Comparison of ENCODE assay signal across 20 cellular contexts in genomic region chr2:80311304-80311703, GRCh38. TPM values are rescaled to one million over a fixed set of nuclear protein-coding genes. Genes with fewer than 3 reads are reported as not detected.
DNase-seq lines count a peak whose midpoint lies in the region; ATAC-seq, FAIRE-seq and TF ChIP-seq lines count a peak whose summit lies in the region.
"Had no signal": no experiment of that assay in that cellular context is flagged by ENCODE, and none has a peak within 500 bp of the region (broad histone marks: within the 10 kb centered on the region; RNA-seq: fewer than 3 reads in every experiment).

No MANE protein-coding gene starts in this region.

- peak; percentile 72 for DNase-seq in kidney tubule cell (ENCODE audit: low spot score)
- DNase-seq in mesenchymal stem cell = peak; percentile 20
- DNase-seq in renal cortical epithelial cell (ENCODE audit: low read depth) = peak; percentile 31
- no peak for DNase-seq in globus pallidus (ENCODE audit: low spot score)
- DNase-seq in HepG2 (ENCODE audit: low spot score) = no peak
- no peak for DNase-seq in BE2C
- no peak for DNase-seq in sigmoid colon
- DNase-seq: Caco-2; CD8-positive, alpha-beta T cell; DMS53; GF-D8; GM23248; IMR-90 had no signal

- H3K14ac ChIP-seq in mesenchymal stem cell (ENCODE audit: low read length in 2 of 2) = no peak overlapping the region

- no peak for TF ChIP-seq CTCF in HepG2 (CRISPR knock-in tag; IDR thresholded peaks at IDR 0.05)
- no peak for TF ChIP-seq CTCF in BE2C (IDR thresholded peaks at IDR 0.05; ENCODE audit: low read depth, low read length)
- no peak for TF ChIP-seq CTCF in sigmoid colon (IDR thresholded peaks at IDR 0.05)

- H2BK120ac ChIP-seq in mesenchymal stem cell (ENCODE audit: low read depth, low read length) = no peak overlapping the region

- H3K4me1 ChIP-seq in mesenchymal stem cell (ENCODE audit: control insufficient read depth, insufficient read depth, low read depth, low read length) (no peaks in the 10 kb centered on the region), HepG2 (ENCODE audit: insufficient read depth, low read length) (no peaks in the 10 kb centered on the region), BE2C (no peaks in the 10 kb centered on the region), sigmoid colon (no peaks in the 10 kb centered on the region)
- H3K4me1 ChIP-seq: A549, Caco-2 had no signal

- peaks cover 0 to 22% of the 10 kb centered on the region in 2 experiments for H3K27me3 ChIP-seq in mesenchymal stem cell (ENCODE audit: control insufficient read depth in 1 of 2, insufficient read depth in 1 of 2, low read length in 2 of 2)
- no peaks in the 10 kb centered on the region for H3K27me3 ChIP-seq in HepG2 (ENCODE audit: control insufficient read depth in 1 of 2, insufficient read depth in 2 of 2, low read length in 2 of 2)
- no peaks in the 10 kb centered on the region for H3K27me3 ChIP-seq in BE2C
- H3K27me3 ChIP-seq in sigmoid colon = peaks cover 0 to 4% (median 0%) of the 10 kb centered on the region in 3 donors

- H3K18ac ChIP-seq in mesenchymal stem cell (ENCODE audit: low read depth in 1 of 2, low read length in 2 of 2) = no peak overlapping the region

- H3K9ac ChIP-seq in mesenchymal stem cell (ENCODE audit: low read length) (no peak overlapping the region), HepG2 (ENCODE audit: insufficient read depth, low read depth, low read length) (no peak overlapping the region)
- H3K9ac ChIP-seq: GM23248 had no signal

- CTCF ChIA-PET in HepG2 (lab: Yijun Ruan, JAX; ENCODE audit: low intra/inter-chr PET ratio, low total read pairs) = no interaction called here

- H2BK12ac ChIP-seq in mesenchymal stem cell (ENCODE audit: low read length in 2 of 2) = no peak overlapping the region

- H2AK5ac ChIP-seq in mesenchymal stem cell (ENCODE audit: low read length, severe bottlenecking) = no peak overlapping the region

- no peak for ATAC-seq in HepG2
- ATAC-seq: A549; CD8-positive, alpha-beta T cell; HCT116 had no signal

- POLR2A ChIA-PET in HepG2 (lab: Yijun Ruan, JAX) = no interaction called here

- H3K4ac ChIP-seq in mesenchymal stem cell (ENCODE audit: low read depth in 1 of 2, low read length in 2 of 2) = no peak overlapping the region

- no peak overlapping the region for H3K27ac ChIP-seq in mesenchymal stem cell (ENCODE audit: low read length, poor library complexity, severe bottlenecking)
- no peak overlapping the region for H3K27ac ChIP-seq in HepG2 (ENCODE audit: extremely low read length, insufficient read depth, low read length)
- no peak overlapping the region for H3K27ac ChIP-seq in sigmoid colon
- H3K27ac ChIP-seq: A549, GM23248, HL-60 had no signal

- TF ChIP-seq POLR2A in HepG2 (IDR thresholded peaks at IDR 0.05; ENCODE audit: insufficient read depth in 1 of 2, low read depth in 2 of 2, low read length in 2 of 2) (no peak), sigmoid colon (IDR thresholded peaks at IDR 0.05) (no peak)

- H3K36me3 ChIP-seq in mesenchymal stem cell (ENCODE audit: control insufficient read depth in 1 of 2, insufficient read depth in 2 of 2, low read depth in 1 of 2, low read length in 2 of 2) (no peaks in the 10 kb centered on the region), HepG2 (replicated peaks in 1 of 2; ENCODE audit: control insufficient read depth in 1 of 2, insufficient read depth in 2 of 2, low read length in 2 of 2) (no peaks in the 10 kb centered on the region), BE2C (no peaks in the 10 kb centered on the region), sigmoid colon (no peaks in the 10 kb centered on the region)

- FAIRE-seq in HepG2 (lab: Jason Lieb, UNC) = no peak
- FAIRE-seq: A549, H54 had no signal

- H3K4me3 ChIP-seq in mesenchymal stem cell (ENCODE audit: insufficient read depth in 1 of 2, low read depth in 1 of 2, low read length in 2 of 2) (no peak overlapping the region), HepG2 (replicated peaks in 1 of 3; ENCODE audit: insufficient read depth in 1 of 3, low read depth in 2 of 3, low read length in 3 of 3) (no peak overlapping the region), BE2C (ENCODE audit: low read depth, low read length) (no peak overlapping the region), sigmoid colon (no peak overlapping the region)
- H3K4me3 ChIP-seq: A549, GM23248 had no signal

- no peaks in the 10 kb centered on the region for H3K79me2 ChIP-seq in HepG2 (ENCODE audit: insufficient read depth, low read length)

- 30% methylated on average over 1 of the region's 3 CpGs for WGBS in mesenchymal stem cell
- WGBS in HepG2 (ENCODE audit: low lambda C conversion rate) = 32% methylated on average over 3 of the region's 3 CpGs
- WGBS in sigmoid colon, 2 donors = 28 to 53% methylated on average over 3 of the region's 3 CpGs

- no peak overlapping the region for H4K91ac ChIP-seq in mesenchymal stem cell (ENCODE audit: low read length)

- intact Hi-C loops in HepG2 (cut with micrococcal nuclease; ENCODE audit: unreplicated experiment) = no loop called here
- intact Hi-C loops in sigmoid colon (cut with DNase I) = no loop called here

- H3K9me3 ChIP-seq in mesenchymal stem cell (ENCODE audit: control insufficient read depth, low read length) (no peaks in the 10 kb centered on the region), HepG2 (ENCODE audit: low read length) (0 out of 2 replicates have a peak, but pooled peaks cover 5% of the 10 kb centered on the region), BE2C (no peaks in the 10 kb centered on the region), sigmoid colon (no peaks in the 10 kb centered on the region)
- H3K9me3 ChIP-seq: A549, Caco-2 had no signal

- in situ Hi-C loops in HepG2 (cut with HindIII; ENCODE audit: extremely low pct_ligation_motif_present, low pct_unique_long_range_greater_than_20kb) = no loop called here

- H3K4me2 ChIP-seq in mesenchymal stem cell (ENCODE audit: low read length, poor library complexity, severe bottlenecking) = no peak overlapping the region
- H3K4me2 ChIP-seq in HepG2 (ENCODE audit: low read depth, low read length) = no peak overlapping the region
- H3K4me2 ChIP-seq: A549 had no signal

- H3K79me1 ChIP-seq in mesenchymal stem cell (replicated peaks; ENCODE audit: low read length, poor library complexity, severe bottlenecking) = no peaks in the 10 kb centered on the region

- BruUV-seq in HepG2 (replicated peaks; lab: Mats Ljungman, UMichigan) = no TSS peak

- H3K23ac ChIP-seq in mesenchymal stem cell (ENCODE audit: low read length in 2 of 2) = no peak overlapping the region

- H4K8ac ChIP-seq in mesenchymal stem cell (ENCODE audit: low read length) = no peak overlapping the region

- H2AFZ ChIP-seq in mesenchymal stem cell (ENCODE audit: low read depth, low read length) (no peak overlapping the region), HepG2 (ENCODE audit: low read length) (no peak overlapping the region)
- H2AFZ ChIP-seq: GM23248 had no signal

- no peak overlapping the region for H2BK15ac ChIP-seq in mesenchymal stem cell (ENCODE audit: low read depth, poor library complexity, severe bottlenecking)

- TF ChIP-seq EP300 in HepG2 (IDR thresholded peaks at IDR 0.05; ENCODE audit: low read depth in 2 of 2, low read length in 2 of 2) (no peak), HepG2 (CRISPR knock-in tag; IDR thresholded peaks at IDR 0.05; ENCODE audit: borderline replicate concordance) (no peak), sigmoid colon (IDR thresholded peaks at IDR 0.05) (no peak)

- no peak for TF ChIP-seq RAD21 in HepG2 (CRISPR knock-in tag; IDR thresholded peaks at IDR 0.05)

- H4K20me1 ChIP-seq in HepG2 (ENCODE audit: insufficient read depth, low read length) = no peaks in the 10 kb centered on the region

- H2BK5ac ChIP-seq in mesenchymal stem cell (ENCODE audit: low read depth, low read length, poor library complexity, severe bottlenecking) = no peak overlapping the region

TF ChIP-seq in HepG2, 621 proteins besides CTCF, POLR2A, EP300 and RAD21:
- TF ChIP-seq THAP8 (CRISPR knock-in tag; IDR thresholded peaks at IDR 0.05; ENCODE audit: borderline replicate concordance) = no peak
- TF ChIP-seq TCF12 (IDR thresholded peaks at IDR 0.05) = no peak
- TF ChIP-seq TCF12 (CRISPR knock-in tag; IDR thresholded peaks at IDR 0.05) = no peak
- TF ChIP-seq MED8 (CRISPR knock-in tag; IDR thresholded peaks at IDR 0.05; ENCODE audit: insufficient replicate concordance) = no peak
- no peak for TF ChIP-seq CENPT (CRISPR knock-in tag; IDR thresholded peaks at IDR 0.05; ENCODE audit: low read depth)

RNA-seq across cellular contexts. Expression of gene LRRTM1, which starts 6.8 kb away (rescaled TPM):
- 0.32 TPM for polyA plus RNA-seq in mesenchymal stem cell (2013, experiment 1 of 2)
- polyA plus RNA-seq in mesenchymal stem cell (2013, experiment 2 of 2) = 0.38 TPM
- total RNA-seq in renal cortical epithelial cell (not detected in 2 replicates), HepG2 (2016; rRNA removed; fragmentation: Illumina TruSeq; extraction: Trizol) (not detected in 2 replicates), sigmoid colon (1 to 10 TPM in 3 of 4 donors, under 1 TPM in 1; 0.49 to 3.0 (median 1.8) TPM)
- not detected in 2 replicates for total RNA-seq in HepG2 (2016; cell fraction: cytosol; rRNA removed; fragmentation: Illumina TruSeq; extraction: Trizol; ENCODE audit: low read depth)
- total RNA-seq in HepG2 (2016; cell fraction: insoluble cytoplasmic fraction; rRNA removed; fragmentation: Illumina TruSeq; extraction: Trizol) = not detected in 2 replicates
- total RNA-seq in HepG2 (2016; cell fraction: membrane; rRNA removed; fragmentation: Illumina TruSeq; extraction: Trizol) = not detected in 2 replicates
- total RNA-seq in HepG2 (2016; cell fraction: nucleus; rRNA removed; fragmentation: Illumina TruSeq; extraction: Trizol) = not detected in 2 replicates
- polyA plus RNA-seq in HepG2 (2011; rRNA removed) (not detected in 2 replicates), sigmoid colon (under 1 TPM in 1 of 3 donors, not detected in 2; 0.76 TPM)
- polyA plus RNA-seq in HepG2 (2011; cell fraction: cytosol; rRNA removed) = not detected in 2 replicates
- not detected in 2 replicates for polyA plus RNA-seq in HepG2 (2011; cell fraction: nucleus; rRNA removed)
- not detected in 2 replicates for polyA plus RNA-seq in HepG2 (2012)
- not detected in 2 replicates for polyA plus RNA-seq in HepG2 (2016; cell fraction: cytosol; fragmentation: Illumina TruSeq; extraction: Trizol; ENCODE audit: low read depth)
- not detected in 2 replicates for polyA plus RNA-seq in HepG2 (2016; cell fraction: insoluble cytoplasmic fraction; fragmentation: Illumina TruSeq; extraction: Trizol; ENCODE audit: low read depth)
- polyA plus RNA-seq in HepG2 (2016; cell fraction: membrane; fragmentation: Illumina TruSeq; extraction: Trizol; ENCODE audit: low read depth) = not detected in 2 replicates
- polyA plus RNA-seq in HepG2 (2016; cell fraction: nucleus; fragmentation: Illumina TruSeq; extraction: Trizol; ENCODE audit: insufficient read depth, low read depth) = not detected in 2 replicates
- polyA minus RNA-seq in HepG2 (2011; rRNA and poly(A)+ RNA removed; ENCODE audit: low replicate concordance) = not detected in 2 replicates
- polyA minus RNA-seq in HepG2 (2011; cell fraction: cytosol; rRNA and poly(A)+ RNA removed) = not detected in 2 replicates
- polyA minus RNA-seq in HepG2 (2011; cell fraction: nucleus; rRNA and poly(A)+ RNA removed) = not detected in 2 replicates
- 16.2 TPM for polyA plus RNA-seq in BE2C (2012; ENCODE audit: insufficient read depth, insufficient read length, low read depth)
- total RNA-seq: Caco-2; CD8-positive, alpha-beta T cell; GM23248; IMR-90 had no signal
- polyA plus RNA-seq: A549, AG04450, BJ, CD14-positive monocyte, GM23248, IMR-90 had no signal

Comparison
In these comparisons a context has a peak if more than half of its experiments do, and no peak if none do; other contexts are left out.
1. DNase-seq: peak in kidney tubule cell (single experiment), mesenchymal stem cell (single experiment) and renal cortical epithelial cell (single experiment); none in globus pallidus (single experiment), HepG2 (single experiment), BE2C (single experiment) and sigmoid colon (single experiment).